23 cellular contexts compared by ENCODE assay signal in genomic region chr3:174931473-174931872, GRCh38.
DNase-seq lines count a peak whose midpoint lies in the region; ATAC-seq, FAIRE-seq and TF ChIP-seq lines count a peak whose summit lies in the region.
"Had no signal": no experiment of that assay in that cellular context is flagged by ENCODE, and none has a peak within 500 bp of the region (broad histone marks: within the 10 kb centered on the region; RNA-seq: fewer than 3 reads in every experiment).

No MANE protein-coding gene starts in this region.

- no peaks in the 10 kb centered on the region for H3K36me3 Mint-ChIP-seq in astrocyte (ENCODE audit: low read depth, unreplicated experiment)
- H3K36me3 Mint-ChIP-seq in activated CD8-positive, alpha-beta memory T cell treated with anti-CD3 and anti-CD28 coated beads, Interleukin-2, amount 10 ng/mL, durations not matched to agents 7 days and 5 days = no peaks in the 10 kb centered on the region
- H3K36me3 Mint-ChIP-seq: CD4-positive, alpha-beta memory T cell had no signal

- no peaks in the 10 kb centered on the region for H3K9me3 Mint-ChIP-seq in astrocyte (ENCODE audit: unreplicated experiment)
- no peaks in the 10 kb centered on the region for H3K9me3 Mint-ChIP-seq in activated CD8-positive, alpha-beta memory T cell treated with anti-CD3 and anti-CD28 coated beads, Interleukin-2, amount 10 ng/mL, durations not matched to agents 7 days and 5 days (ENCODE audit: low read depth)

- H2BK12ac ChIP-seq in trophoblast cell (ENCODE audit: low read length) = no peak overlapping the region

- no peak overlapping the region for H4K8ac ChIP-seq in trophoblast cell (ENCODE audit: low read depth, low read length)

- CTCF ChIA-PET in activated CD8-positive, alpha-beta memory T cell treated with anti-CD3 and anti-CD28 coated beads, Interleukin-2, amount 10 ng/mL, durations not matched to agents 7 days and 5 days (lab: Charles Lee) = no interaction called here

- H3K9ac ChIP-seq in GM23248 (no peak overlapping the region), astrocyte (ENCODE audit: low read length) (no peak overlapping the region), trophoblast cell (ENCODE audit: low read length) (no peak overlapping the region)
- H3K9ac ChIP-seq: BLaER1 treated with 17β-estradiol and CSF1 and Interleukin-3, amounts not matched to agents 10 nM and 100 nM had no signal

- H3K18ac ChIP-seq in trophoblast cell (ENCODE audit: low read length) = no peak overlapping the region

- peak; percentile 91 for FAIRE-seq in astrocyte (lab: Jason Lieb, UNC)
- FAIRE-seq: A549, GM19239 had no signal

- no peak overlapping the region for H2AK5ac ChIP-seq in trophoblast cell (ENCODE audit: low read length)

- WGBS in GM23248 (ENCODE audit: low coverage in 1 of 2, low lambda C conversion rate in 2 of 2, missing lambda C conversion rate in 2 of 2), 2 experiments = 21 to 38% methylated on average over 1 of the region's 1 CpG
- WGBS in trophoblast cell (ENCODE audit: extremely low coverage, insufficient coverage, insufficient read length) = no CpG with 5 or more reads among the region's 1 CpG

- H3K79me1 ChIP-seq in trophoblast cell (ENCODE audit: low read length) = no peaks in the 10 kb centered on the region

- no peak overlapping the region for H2BK120ac ChIP-seq in trophoblast cell (ENCODE audit: insufficient read depth, low read length, poor library complexity)

- no peak overlapping the region for H2BK5ac ChIP-seq in trophoblast cell (ENCODE audit: low read depth, low read length, poor library complexity)

- TF ChIP-seq CTCF in AG10803 (conservative IDR thresholded peaks at IDR 0.05; ENCODE audit: low read length) (no peak), astrocyte (IDR thresholded peaks at IDR 0.05; ENCODE audit: insufficient read depth, low read depth, low read length) (no peak)

- DNase-seq in AG10803 (ENCODE audit: low read depth) (peak; percentile 33), GM23248 (peak; percentile 28), astrocyte (ENCODE audit: low read depth) (peak; percentile 29), trophoblast cell (peak; percentile 10 to 89), H7 (no peak)
- DNase-seq in activated CD8-positive, alpha-beta memory T cell treated with anti-CD3 and anti-CD28 coated beads, Interleukin-2, amount 10 ng/mL, durations not matched to agents 7 days and 5 days = no peak
- DNase-seq: Caco-2; CD4-positive, alpha-beta memory T cell; DMS 273 treated with DMSO at 0.1 percent for 48 hours; DND-41; GDM1; Kasumi-1; MG63; NCI-H187 treated with DMSO at 0.1 percent for 48 hours; NCI-H510A; PC-9; RPMI8226; SHP77 had no signal

- no peak overlapping the region for H3K4me3 ChIP-seq in AG10803 (ENCODE audit: low read length)
- no peak overlapping the region for H3K4me3 ChIP-seq in GM23248
- H3K4me3 ChIP-seq in astrocyte (ENCODE audit: insufficient read depth, low read depth, low read length) = no peak overlapping the region
- no peak overlapping the region for H3K4me3 ChIP-seq in trophoblast cell (ENCODE audit: low read depth, low read length)
- no peak overlapping the region for H3K4me3 ChIP-seq in H7 (ENCODE audit: insufficient read depth, low read depth, low read length)
- H3K4me3 ChIP-seq: A549; BLaER1 treated with 17β-estradiol and CSF1 and Interleukin-3, amounts not matched to agents 10 nM and 100 nM; MG63; PC-9; SK-N-MC had no signal

- H3K79me2 ChIP-seq in GM23248 (ENCODE audit: insufficient read depth) (no peaks in the 10 kb centered on the region), astrocyte (ENCODE audit: insufficient read depth, low read length) (no peaks in the 10 kb centered on the region), trophoblast cell (ENCODE audit: control insufficient read depth, insufficient read depth, low read length, poor library complexity) (no peaks in the 10 kb centered on the region)

- H3K36me3 ChIP-seq in GM23248 (ENCODE audit: low read depth) = no peaks in the 10 kb centered on the region
- H3K36me3 ChIP-seq in astrocyte (ENCODE audit: insufficient read depth, low read length) = no peaks in the 10 kb centered on the region
- H3K36me3 ChIP-seq in trophoblast cell (ENCODE audit: control insufficient read depth in 1 of 2, insufficient read depth in 2 of 2, low read length in 2 of 2) = no peaks in the 10 kb centered on the region
- H3K36me3 ChIP-seq in H7 (replicated peaks; ENCODE audit: control insufficient read depth, insufficient read depth, low read length) = no peaks in the 10 kb centered on the region
- H3K36me3 ChIP-seq: BLaER1 treated with 17β-estradiol and CSF1 and Interleukin-3, amounts not matched to agents 10 nM and 100 nM; MG63 had no signal

- no peak for ATAC-seq in HG03469 (IDR thresholded peaks at IDR 0.05; ENCODE audit: unreplicated experiment)
- ATAC-seq in activated CD8-positive, alpha-beta memory T cell treated with anti-CD3 and anti-CD28 coated beads, Interleukin-2, amount 10 ng/mL, durations not matched to agents 7 days and 5 days = no peak
- ATAC-seq: A549 had no signal

- no peaks in the 10 kb centered on the region for H3K9me2 ChIP-seq in GM23248 (ENCODE audit: insufficient read depth)

- no peak overlapping the region for H4K91ac ChIP-seq in trophoblast cell (ENCODE audit: low read depth, low read length)

- H4K12ac ChIP-seq in trophoblast cell (ENCODE audit: low read depth, low read length) = no peak overlapping the region

- no peaks in the 10 kb centered on the region for H3K27me3 Mint-ChIP-seq in astrocyte (ENCODE audit: low read depth, unreplicated experiment)
- no peaks in the 10 kb centered on the region for H3K27me3 Mint-ChIP-seq in activated CD8-positive, alpha-beta memory T cell treated with anti-CD3 and anti-CD28 coated beads, Interleukin-2, amount 10 ng/mL, durations not matched to agents 7 days and 5 days
- H3K27me3 Mint-ChIP-seq: CD4-positive, alpha-beta memory T cell had no signal

- in situ Hi-C loops in GM23248 (cut with MboI) = no loop called here

- H3K4me1 ChIP-seq in GM23248 (ENCODE audit: insufficient read depth) = peaks cover 31% of the 10 kb centered on the region
- no peaks in the 10 kb centered on the region for H3K4me1 ChIP-seq in astrocyte (ENCODE audit: insufficient read depth, low read length)
- no peaks in the 10 kb centered on the region for H3K4me1 ChIP-seq in trophoblast cell (ENCODE audit: control insufficient read depth in 1 of 2, insufficient read depth in 2 of 2, low read length in 2 of 2)
- H3K4me1 ChIP-seq: A549; BLaER1 treated with 17β-estradiol and CSF1 and Interleukin-3, amounts not matched to agents 10 nM and 100 nM; Caco-2 had no signal

- no peak overlapping the region for H3K4me3 Mint-ChIP-seq in astrocyte (ENCODE audit: unreplicated experiment)
- no peak overlapping the region for H3K4me3 Mint-ChIP-seq in activated CD8-positive, alpha-beta memory T cell treated with anti-CD3 and anti-CD28 coated beads, Interleukin-2, amount 10 ng/mL, durations not matched to agents 7 days and 5 days
- H3K4me3 Mint-ChIP-seq: CD4-positive, alpha-beta memory T cell had no signal

- peak overlapping the region; percentile 9; the same call in 1 of the 2 replicates for H3K27ac ChIP-seq in GM23248
- H3K27ac ChIP-seq in astrocyte (ENCODE audit: low read depth, low read length) = no peak overlapping the region
- no peak overlapping the region for H3K27ac ChIP-seq in trophoblast cell (ENCODE audit: low read depth, low read length)
- H3K27ac ChIP-seq: A549; BLaER1 treated with 17β-estradiol and CSF1 and Interleukin-3, amounts not matched to agents 10 nM and 100 nM; PC-9; SK-N-MC had no signal

- H3K27me3 ChIP-seq in GM23248 (replicated peaks; ENCODE audit: insufficient read depth) (no peaks in the 10 kb centered on the region), astrocyte (ENCODE audit: insufficient read depth, low read length) (no peaks in the 10 kb centered on the region), trophoblast cell (ENCODE audit: insufficient read depth, low read length) (no peaks in the 10 kb centered on the region), H7 (ENCODE audit: control insufficient read depth, insufficient read depth, low read length) (no peaks in the 10 kb centered on the region)
- H3K27me3 ChIP-seq: BLaER1 treated with 17β-estradiol and CSF1 and Interleukin-3, amounts not matched to agents 10 nM and 100 nM; MG63 had no signal

- H4K20me1 ChIP-seq in GM23248 (ENCODE audit: insufficient read depth) (no peaks in the 10 kb centered on the region), astrocyte (ENCODE audit: insufficient read depth, low read length) (no peaks in the 10 kb centered on the region)
- H4K20me1 ChIP-seq: BLaER1 treated with 17β-estradiol and CSF1 and Interleukin-3, amounts not matched to agents 10 nM and 100 nM had no signal

- peak overlapping the region; percentile 6 for H3K4me2 ChIP-seq in GM23248 (ENCODE audit: unreplicated experiment)
- no peak overlapping the region for H3K4me2 ChIP-seq in astrocyte (ENCODE audit: low read length)
- H3K4me2 ChIP-seq in trophoblast cell (ENCODE audit: low read length) = no peak overlapping the region
- H3K4me2 ChIP-seq: A549; BLaER1 treated with 17β-estradiol and CSF1 and Interleukin-3, amounts not matched to agents 10 nM and 100 nM; PC-9 had no signal

- no peaks in the 10 kb centered on the region for H3F3A ChIP-seq in GM23248 (ENCODE audit: insufficient read depth)

- H3K27ac Mint-ChIP-seq in astrocyte (ENCODE audit: unreplicated experiment) = no peak overlapping the region
- no peak overlapping the region for H3K27ac Mint-ChIP-seq in activated CD8-positive, alpha-beta memory T cell treated with anti-CD3 and anti-CD28 coated beads, Interleukin-2, amount 10 ng/mL, durations not matched to agents 7 days and 5 days
- H3K27ac Mint-ChIP-seq: CD4-positive, alpha-beta memory T cell had no signal

- H3K4me1 Mint-ChIP-seq in astrocyte (ENCODE audit: low read depth, unreplicated experiment) = peaks cover 9% of the 10 kb centered on the region
- H3K4me1 Mint-ChIP-seq in activated CD8-positive, alpha-beta memory T cell treated with anti-CD3 and anti-CD28 coated beads, Interleukin-2, amount 10 ng/mL, durations not matched to agents 7 days and 5 days = no peaks in the 10 kb centered on the region
- H3K4me1 Mint-ChIP-seq: CD4-positive, alpha-beta memory T cell had no signal

- no peaks in the 10 kb centered on the region for H3K9me3 ChIP-seq in GM23248 (ENCODE audit: low read depth)
- no peaks in the 10 kb centered on the region for H3K9me3 ChIP-seq in astrocyte (ENCODE audit: insufficient read depth, low read depth, low read length)
- no peaks in the 10 kb centered on the region for H3K9me3 ChIP-seq in trophoblast cell (ENCODE audit: insufficient read depth, low read depth, low read length)
- H3K9me3 ChIP-seq: A549; BLaER1 treated with 17β-estradiol and CSF1 and Interleukin-3, amounts not matched to agents 10 nM and 100 nM; Caco-2 had no signal

- no peak overlapping the region for H3K14ac ChIP-seq in trophoblast cell (ENCODE audit: low read length)

- H2AFZ ChIP-seq in GM23248 = no peak overlapping the region
- no peak overlapping the region for H2AFZ ChIP-seq in astrocyte (ENCODE audit: low read depth, low read length)
- no peak overlapping the region for H2AFZ ChIP-seq in trophoblast cell (ENCODE audit: insufficient read depth, low read length, poor library complexity)
- H2AFZ ChIP-seq: PC-9 had no signal

- no peak overlapping the region for H3K4ac ChIP-seq in trophoblast cell (ENCODE audit: low read depth, low read length)

- no peak overlapping the region for H3K23ac ChIP-seq in trophoblast cell (ENCODE audit: low read length)

Comparison
In these comparisons a context has a peak if more than half of its experiments do, and no peak if none do; other contexts are left out.
1. DNase-seq: peak in AG10803 (single experiment), GM23248 (single experiment), astrocyte (single experiment) and trophoblast cell (2 of 2); none in H7 (single experiment) and activated CD8-positive, alpha-beta memory T cell treated with anti-CD3 and anti-CD28 coated beads, Interleukin-2, amount 10 ng/mL, durations not matched to agents 7 days and 5 days (single experiment).